In genomic region chr1:10808441-10808840, GRCh38 we compare ENCODE assay signal across 30 cellular contexts.
"Had no signal": no experiment of that assay in that cellular context is flagged by ENCODE, and none has a peak within 500 bp of the region (broad histone marks: within the 10 kb centered on the region; RNA-seq: fewer than 3 reads in every experiment).

No MANE protein-coding gene starts in this region.

- ATAC-seq: activated CD4-positive, alpha-beta T cell treated with anti-CD3 and anti-CD28 coated beads for 36 hours; activated CD8-positive, alpha-beta memory T cell treated with anti-CD3 and anti-CD28 coated beads, Interleukin-2, amount 10 ng/mL, durations not matched to agents 7 days and 5 days; activated CD8-positive, alpha-beta T cell treated with anti-CD3 and anti-CD28 coated beads, Interleukin-2, amount 10 ng/mL, durations not matched to agents 7 days and 5 days; activated naive CD8-positive, alpha-beta T cell treated with anti-CD3 and anti-CD28 coated beads, Interleukin-2, amount 50 U/mL, for 24 hours; body of pancreas; gastroesophageal sphincter had no signal

- H3K27ac Mint-ChIP-seq: activated CD4-positive, alpha-beta memory T cell treated with anti-CD3 and anti-CD28 coated beads for 36 hours; activated CD4-positive, alpha-beta T cell treated with anti-CD3 and anti-CD28 coated beads for 36 hours; activated CD4-positive, alpha-beta T cell treated with anti-CD3 and anti-CD28 coated beads, Interleukin-2, amount 10 ng/mL, durations not matched to agents 24 days and 14 days; activated CD8-positive, alpha-beta memory T cell treated with anti-CD3 and anti-CD28 coated beads, Interleukin-2, amount 10 ng/mL, durations not matched to agents 7 days and 5 days; activated CD8-positive, alpha-beta T cell treated with anti-CD3 and anti-CD28 coated beads, Interleukin-2, amount 10 ng/mL, durations not matched to agents 7 days and 5 days; activated naive CD4-positive, alpha-beta T cell treated with anti-CD3 and anti-CD28 coated beads for 36 hours; activated naive CD4-positive, alpha-beta T cell treated with anti-CD3 and anti-CD28 coated beads, Interleukin-2, amount 50 U/mL, for 24 hours; activated naive CD8-positive, alpha-beta T cell treated with anti-CD3 and anti-CD28 coated beads for 36 hours; activated naive CD8-positive, alpha-beta T cell treated with anti-CD3 and anti-CD28 coated beads, Interleukin-2, amount 50 U/mL, for 24 hours; activated T-helper 1 cell treated with anti-CD3 and anti-CD28 coated beads, Interleukin-12 subunit alpha, Interleukin-12 subunit beta, Interleukin-2, Interleukin-4 antibody, amounts not matched to agents 30 ng/mL and 10 ng/mL and 1 ng/mL, durations not matched to agents 14 hours and 24 hours and 36 hours; activated T-helper 2 cell treated with anti-CD3 and anti-CD28 coated beads, Interferon-gamma antibody, Interleukin-2, Interleukin-4, amounts not matched to agents 10 μg/mL and 5 μg/mL and 100 μg/mL, durations not matched to agents 14 hours and 24 hours and 36 hours had no signal

- H3K36me3 ChIP-seq: adrenal gland, esophagus squamous epithelium, gastroesophageal sphincter had no signal

- H3K4me1 Mint-ChIP-seq: activated CD8-positive, alpha-beta memory T cell treated with anti-CD3 and anti-CD28 coated beads, Interleukin-2, amount 10 ng/mL, durations not matched to agents 7 days and 5 days had no signal

- H3K27ac ChIP-seq: adrenal gland, body of pancreas, epithelial cell of prostate, esophagus squamous epithelium, gastroesophageal sphincter had no signal

- H3K9me3 Mint-ChIP-seq: activated CD4-positive, alpha-beta memory T cell treated with anti-CD3 and anti-CD28 coated beads for 36 hours; activated CD4-positive, alpha-beta T cell treated with anti-CD3 and anti-CD28 coated beads, Interleukin-2, amount 10 ng/mL, durations not matched to agents 24 days and 14 days; activated naive CD4-positive, alpha-beta T cell treated with anti-CD3 and anti-CD28 coated beads for 36 hours; activated naive CD4-positive, alpha-beta T cell treated with anti-CD3 and anti-CD28 coated beads, Interleukin-2, amount 50 U/mL, for 24 hours; activated naive CD8-positive, alpha-beta T cell treated with anti-CD3 and anti-CD28 coated beads for 36 hours; activated naive CD8-positive, alpha-beta T cell treated with anti-CD3 and anti-CD28 coated beads, Interleukin-2, amount 50 U/mL, for 24 hours; activated T-helper 1 cell treated with anti-CD3 and anti-CD28 coated beads, Interleukin-12 subunit alpha, Interleukin-12 subunit beta, Interleukin-2, Interleukin-4 antibody, amounts not matched to agents 30 ng/mL and 10 ng/mL and 1 ng/mL, durations not matched to agents 14 hours and 24 hours and 36 hours; activated T-helper 2 cell treated with anti-CD3 and anti-CD28 coated beads, Interferon-gamma antibody, Interleukin-2, Interleukin-4, amounts not matched to agents 10 μg/mL and 5 μg/mL and 100 μg/mL, durations not matched to agents 14 hours and 24 hours and 36 hours had no signal

- H3K27me3 ChIP-seq: body of pancreas had no signal

- H3K4me3 Mint-ChIP-seq: activated CD4-positive, alpha-beta memory T cell treated with anti-CD3 and anti-CD28 coated beads for 36 hours; activated CD4-positive, alpha-beta T cell treated with anti-CD3 and anti-CD28 coated beads for 36 hours; activated CD4-positive, alpha-beta T cell treated with anti-CD3 and anti-CD28 coated beads, Interleukin-2, amount 10 ng/mL, durations not matched to agents 24 days and 14 days; activated CD8-positive, alpha-beta memory T cell treated with anti-CD3 and anti-CD28 coated beads, Interleukin-2, amount 10 ng/mL, durations not matched to agents 7 days and 5 days; activated CD8-positive, alpha-beta T cell treated with anti-CD3 and anti-CD28 coated beads, Interleukin-2, amount 10 ng/mL, durations not matched to agents 7 days and 5 days; activated naive CD4-positive, alpha-beta T cell treated with anti-CD3 and anti-CD28 coated beads for 36 hours; activated naive CD4-positive, alpha-beta T cell treated with anti-CD3 and anti-CD28 coated beads, Interleukin-2, amount 50 U/mL, for 24 hours; activated naive CD8-positive, alpha-beta T cell treated with anti-CD3 and anti-CD28 coated beads for 36 hours; activated naive CD8-positive, alpha-beta T cell treated with anti-CD3 and anti-CD28 coated beads, Interleukin-2, amount 50 U/mL, for 24 hours; activated T-helper 1 cell treated with anti-CD3 and anti-CD28 coated beads, Interleukin-12 subunit alpha, Interleukin-12 subunit beta, Interleukin-2, Interleukin-4 antibody, amounts not matched to agents 30 ng/mL and 10 ng/mL and 1 ng/mL, durations not matched to agents 14 hours and 24 hours and 36 hours had no signal

- H3K4me3 ChIP-seq: adrenal gland, body of pancreas, esophagus squamous epithelium, gastroesophageal sphincter had no signal

- H3K4me1 ChIP-seq: adrenal gland, body of pancreas, gastroesophageal sphincter had no signal

- H3K9me3 ChIP-seq: adrenal gland, body of pancreas, esophagus squamous epithelium, gastroesophageal sphincter had no signal

- DNase-seq: activated CD4-positive, alpha-beta memory T cell treated with anti-CD3 and anti-CD28 coated beads for 36 hours; activated CD4-positive, alpha-beta T cell treated with anti-CD3 and anti-CD28 coated beads for 36 hours; activated CD4-positive, alpha-beta T cell treated with anti-CD3 and anti-CD28 coated beads, Interleukin-2, amount 10 ng/mL, durations not matched to agents 24 days and 14 days; activated CD4-positive, CD25-positive, alpha-beta regulatory T cell; activated CD4-positive, CD25-positive, alpha-beta regulatory T cell treated with anti-CD3 and anti-CD28 coated beads, Interleukin-2, amount 50 U/mL, for 72 hours; activated CD8-positive, alpha-beta memory T cell treated with anti-CD3 and anti-CD28 coated beads, Interleukin-2, amount 10 ng/mL, durations not matched to agents 7 days and 5 days; activated CD8-positive, alpha-beta memory T cell treated with anti-CD3 and anti-CD28 coated beads, Interleukin-2, amount 50 U/mL, for 4 hours; activated CD8-positive, alpha-beta T cell treated with anti-CD3 and anti-CD28 coated beads, Interleukin-2, amount 10 ng/mL, durations not matched to agents 7 days and 5 days; activated effector memory CD4-positive, alpha-beta T cell treated with anti-CD3 and anti-CD28 coated beads, Interleukin-2, amount 50 U/mL, for 16 hours; activated naive CD4-positive, alpha-beta T cell treated with anti-CD3 and anti-CD28 coated beads for 36 hours; activated naive CD8-positive, alpha-beta T cell treated with anti-CD3 and anti-CD28 coated beads for 36 hours; activated naive CD8-positive, alpha-beta T cell treated with anti-CD3 and anti-CD28 coated beads, Interleukin-2, amount 50 U/mL, for 24 hours; activated T-cell treated with anti-CD3 and anti-CD28 coated beads, Interleukin-2, amount 50 U/mL, for 1 hour; activated T-cell treated with anti-CD3 and anti-CD28 coated beads, Interleukin-2, amount 50 U/mL, for 48 hours; adrenal gland; amygdala; body of pancreas; caudate nucleus; effector CD8-positive, alpha-beta T cell; esophagus squamous epithelium; foreskin melanocyte; T-helper 2 cell had no signal

- FAIRE-seq: colon, endometrium, endothelial cell of umbilical vein had no signal

- H3K36me3 Mint-ChIP-seq: activated CD4-positive, alpha-beta memory T cell treated with anti-CD3 and anti-CD28 coated beads for 36 hours; activated CD8-positive, alpha-beta memory T cell treated with anti-CD3 and anti-CD28 coated beads, Interleukin-2, amount 10 ng/mL, durations not matched to agents 7 days and 5 days; activated naive CD4-positive, alpha-beta T cell treated with anti-CD3 and anti-CD28 coated beads, Interleukin-2, amount 50 U/mL, for 24 hours; activated naive CD8-positive, alpha-beta T cell treated with anti-CD3 and anti-CD28 coated beads for 36 hours had no signal
